8 cellular contexts compared by ENCODE assay signal in the genomic region with DNA sequence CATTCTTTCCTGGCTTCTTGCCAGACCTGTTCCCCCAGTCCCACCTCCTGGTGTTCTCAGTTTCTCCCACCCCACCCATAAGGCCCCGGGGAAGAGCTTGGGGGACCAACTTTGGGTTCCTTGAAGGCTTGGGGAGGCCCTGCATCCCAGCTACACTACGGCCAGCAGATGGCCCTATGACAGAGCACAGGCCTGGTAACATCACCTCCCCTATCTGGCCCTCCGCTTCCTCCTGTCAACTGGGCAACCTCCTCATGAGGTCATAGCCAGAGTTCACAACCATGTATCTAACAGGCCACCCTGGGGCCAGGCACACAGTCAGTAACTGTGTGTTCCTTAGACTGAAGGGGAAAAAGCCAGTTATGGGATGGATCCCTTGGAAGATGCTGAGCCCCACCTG. TPM values are rescaled to one million over a fixed set of nuclear protein-coding genes. Genes with fewer than 3 reads are reported as not detected.
DNase-seq lines count a peak whose midpoint lies in the region; TF ChIP-seq lines count a peak whose summit lies in the region.

No MANE protein-coding gene starts in this region.

- H3K4me3 ChIP-seq in BJ (ENCODE audit: low read depth, low read length), result no peak overlapping the region
- no peak overlapping the region for H3K4me3 ChIP-seq in hepatocyte
- H3K4me3 ChIP-seq in tibial artery, result no peak overlapping the region

- H3K9me3 ChIP-seq in hepatocyte (ENCODE audit: low read depth), result no peaks in the 10 kb centered on the region
- H3K9me3 ChIP-seq in tibial artery, result no peaks in the 10 kb centered on the region

- CTCF ChIA-PET in BJ (lab: Yijun Ruan, JAX), result interaction anchor here (0.6 to 4.1 kb wide), 9 partner anchors 12 to 76 kb away, joined by 3 to 19 read pairs (median 3); a partner anchor contains a TSS

- POLR2A ChIA-PET in BJ (lab: Charles Lee), result no interaction called here

- no peaks in the 10 kb centered on the region for H3K9me2 ChIP-seq in hepatocyte (replicated peaks; ENCODE audit: insufficient read depth)

- no peak overlapping the region for H3K4me2 ChIP-seq in hepatocyte

- DNase-seq in BJ (ENCODE audit: low read depth) (no peak), HT-29 (ENCODE audit: low spot score) (peak; percentile 10), UCSD-AML1 (lab: John Stamatoyannopoulos, UW; ENCODE audit: unreplicated experiment) (peak; percentile 32), hepatocyte (ENCODE audit: low spot score) (peak; percentile 50), tibial artery (no peak), LoVo (ENCODE audit: low spot score) (no peak)
- DNase-seq in activated effector memory CD4-positive, alpha-beta T cell treated with anti-CD3 and anti-CD28 coated beads, Interleukin-2, amount 50 U/mL, for 16 hours, result no peak
- DNase-seq in activated CD8-positive, alpha-beta memory T cell treated with anti-CD3 and anti-CD28 coated beads, Interleukin-2, amount 50 U/mL, for 4 hours, result no peak

- H3K27ac ChIP-seq in hepatocyte (no peak overlapping the region), tibial artery (no peak overlapping the region)

- H3K36me3 ChIP-seq in BJ (ENCODE audit: control insufficient read depth, insufficient read depth, low read length) (no peaks in the 10 kb centered on the region), hepatocyte (replicated peaks; ENCODE audit: insufficient read depth, low read depth) (no peaks in the 10 kb centered on the region), tibial artery (no peaks in the 10 kb centered on the region)

- H4K20me1 ChIP-seq in hepatocyte (ENCODE audit: insufficient read depth, poor library complexity, severe bottlenecking), result no peaks in the 10 kb centered on the region

- TF ChIP-seq CTCF in BJ (IDR thresholded peaks at IDR 0.05; ENCODE audit: insufficient read depth, low read depth, low read length) (peak; percentile 43), hepatocyte (IDR thresholded peaks at IDR 0.05; ENCODE audit: poor library complexity) (peak; percentile 31), tibial artery (IDR thresholded peaks at IDR 0.05) (no peak)

- no peak overlapping the region for H2AFZ ChIP-seq in hepatocyte

- peaks cover 1% of the 10 kb centered on the region; the same call in 1 of the 2 replicates for H3K27me3 ChIP-seq in BJ (ENCODE audit: control insufficient read depth, insufficient read depth, low read length)
- H3K27me3 ChIP-seq in hepatocyte, result no peaks in the 10 kb centered on the region
- peaks cover 0 to 81% of the 10 kb centered on the region in 2 donors for H3K27me3 ChIP-seq in tibial artery

- WGBS in hepatocyte (ENCODE audit: low lambda C conversion rate, missing lambda C conversion rate), result 82% methylated on average over 3 of the region's 3 CpGs

- intact Hi-C loops in tibial artery (cut with DNase I; ENCODE audit: low total_unique reads), result loop anchor here (5.0 kb wide), 1 partner anchor 77 kb away; no protein-coding TSS in a partner anchor

- H3K4me1 ChIP-seq in hepatocyte (ENCODE audit: insufficient read depth) (peaks cover 6% of the 10 kb centered on the region), tibial artery (peaks cover 0 to 4% (median 0%) of the 10 kb centered on the region in 4 donors)

- H3K79me2 ChIP-seq in hepatocyte, result no peaks in the 10 kb centered on the region

RNA-seq across cellular contexts. Expression of a gene that starts 31.4 kb away (rescaled TPM):
- 0.58 and 1.0 TPM in 2 replicates for polyA plus RNA-seq in BJ (2011; rRNA removed)
- 0.62 and 2.2 TPM in 2 replicates for polyA minus RNA-seq in BJ (2011; rRNA and poly(A)+ RNA removed)
- total RNA-seq in HT-29 (2014; rRNA removed; shearing (Covaris generic)), result 0.05 TPM in 1 of 2 replicates, not detected in the other
- 1.2 and 2.4 TPM in 2 replicates for total RNA-seq in hepatocyte
- 2.8 and 4.7 TPM in 2 replicates for polyA plus RNA-seq in hepatocyte

RNA-seq across cellular contexts. Expression of a gene that starts 43.7 kb away (rescaled TPM):
- polyA plus RNA-seq in BJ (2011; rRNA removed) (92.4 and 97.5 TPM in 2 replicates), hepatocyte (66.6 and 78.3 TPM in 2 replicates)
- polyA minus RNA-seq in BJ (2011; rRNA and poly(A)+ RNA removed), result 112 and 160 TPM in 2 replicates
- 74.4 and 75.8 TPM in 2 replicates for total RNA-seq in HT-29 (2014; rRNA removed; shearing (Covaris generic))
- 56.6 and 68.6 TPM in 2 replicates for total RNA-seq in hepatocyte

RNA-seq across cellular contexts. Expression of a gene that starts 52.2 kb away (rescaled TPM):
- polyA plus RNA-seq in BJ (2011; rRNA removed) (28.8 and 36.4 TPM in 2 replicates), hepatocyte (36.6 and 38.4 TPM in 2 replicates)
- 28.4 and 38.4 TPM in 2 replicates for polyA minus RNA-seq in BJ (2011; rRNA and poly(A)+ RNA removed)
- 43.7 and 46.0 TPM in 2 replicates for total RNA-seq in HT-29 (2014; rRNA removed; shearing (Covaris generic))
- 31.4 and 35.9 TPM in 2 replicates for total RNA-seq in hepatocyte

Comparison
In these comparisons a context has a peak if more than half of its experiments do, and no peak if none do; other contexts are left out.
1. DNase-seq: peak in HT-29 (single experiment), UCSD-AML1 (single experiment) and hepatocyte (single experiment); none in BJ (single experiment), activated effector memory CD4-positive, alpha-beta T cell treated with anti-CD3 and anti-CD28 coated beads, Interleukin-2, amount 50 U/mL, for 16 hours (single experiment), activated CD8-positive, alpha-beta memory T cell treated with anti-CD3 and anti-CD28 coated beads, Interleukin-2, amount 50 U/mL, for 4 hours (single experiment), tibial artery (0 of 2) and LoVo (single experiment).
2. CTCF ChIP-seq: peak in BJ (single experiment) and hepatocyte (single experiment); none in tibial artery (0 of 2).